Comparison of ENCODE assay signal across 1 cellular context in the genomic region with DNA sequence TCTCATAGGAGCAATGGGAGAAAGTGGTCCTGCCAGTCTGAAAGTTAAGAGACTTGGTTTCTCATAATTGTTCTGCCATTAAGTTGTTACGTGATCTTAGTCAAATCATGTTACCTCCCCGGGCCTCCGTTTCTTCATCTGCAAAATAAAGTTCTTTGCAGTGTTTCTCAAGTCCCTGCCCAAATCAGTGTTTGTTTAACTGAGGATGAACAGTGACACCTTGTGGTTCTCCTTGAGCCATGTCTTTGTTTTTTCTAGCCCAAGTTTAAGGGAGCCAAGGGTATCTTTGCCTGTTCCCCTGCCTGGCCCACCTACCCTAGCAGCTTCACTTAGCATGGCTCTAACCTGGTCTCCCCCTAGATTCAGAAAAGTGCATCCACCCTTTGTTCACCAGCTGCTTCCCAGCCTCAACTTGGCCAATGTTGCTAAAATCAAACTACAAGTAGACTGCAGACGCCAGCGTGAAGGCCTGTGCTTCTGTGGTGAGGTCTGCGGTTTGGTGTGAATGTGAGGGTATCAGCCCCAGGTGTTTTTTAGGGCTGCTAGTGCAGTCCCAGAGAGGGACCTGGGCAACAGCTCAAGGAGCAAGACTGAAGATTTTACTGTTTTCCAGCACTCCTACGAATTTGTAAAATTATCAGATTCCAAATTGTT.
TF ChIP-seq lines count a peak whose summit lies in the region.

No MANE protein-coding gene starts in this region.

TF ChIP-seq in H1, 55 proteins besides CTCF, POLR2A, EP300 and RAD21 (continued from another document):
- TF ChIP-seq, protein P1, sequence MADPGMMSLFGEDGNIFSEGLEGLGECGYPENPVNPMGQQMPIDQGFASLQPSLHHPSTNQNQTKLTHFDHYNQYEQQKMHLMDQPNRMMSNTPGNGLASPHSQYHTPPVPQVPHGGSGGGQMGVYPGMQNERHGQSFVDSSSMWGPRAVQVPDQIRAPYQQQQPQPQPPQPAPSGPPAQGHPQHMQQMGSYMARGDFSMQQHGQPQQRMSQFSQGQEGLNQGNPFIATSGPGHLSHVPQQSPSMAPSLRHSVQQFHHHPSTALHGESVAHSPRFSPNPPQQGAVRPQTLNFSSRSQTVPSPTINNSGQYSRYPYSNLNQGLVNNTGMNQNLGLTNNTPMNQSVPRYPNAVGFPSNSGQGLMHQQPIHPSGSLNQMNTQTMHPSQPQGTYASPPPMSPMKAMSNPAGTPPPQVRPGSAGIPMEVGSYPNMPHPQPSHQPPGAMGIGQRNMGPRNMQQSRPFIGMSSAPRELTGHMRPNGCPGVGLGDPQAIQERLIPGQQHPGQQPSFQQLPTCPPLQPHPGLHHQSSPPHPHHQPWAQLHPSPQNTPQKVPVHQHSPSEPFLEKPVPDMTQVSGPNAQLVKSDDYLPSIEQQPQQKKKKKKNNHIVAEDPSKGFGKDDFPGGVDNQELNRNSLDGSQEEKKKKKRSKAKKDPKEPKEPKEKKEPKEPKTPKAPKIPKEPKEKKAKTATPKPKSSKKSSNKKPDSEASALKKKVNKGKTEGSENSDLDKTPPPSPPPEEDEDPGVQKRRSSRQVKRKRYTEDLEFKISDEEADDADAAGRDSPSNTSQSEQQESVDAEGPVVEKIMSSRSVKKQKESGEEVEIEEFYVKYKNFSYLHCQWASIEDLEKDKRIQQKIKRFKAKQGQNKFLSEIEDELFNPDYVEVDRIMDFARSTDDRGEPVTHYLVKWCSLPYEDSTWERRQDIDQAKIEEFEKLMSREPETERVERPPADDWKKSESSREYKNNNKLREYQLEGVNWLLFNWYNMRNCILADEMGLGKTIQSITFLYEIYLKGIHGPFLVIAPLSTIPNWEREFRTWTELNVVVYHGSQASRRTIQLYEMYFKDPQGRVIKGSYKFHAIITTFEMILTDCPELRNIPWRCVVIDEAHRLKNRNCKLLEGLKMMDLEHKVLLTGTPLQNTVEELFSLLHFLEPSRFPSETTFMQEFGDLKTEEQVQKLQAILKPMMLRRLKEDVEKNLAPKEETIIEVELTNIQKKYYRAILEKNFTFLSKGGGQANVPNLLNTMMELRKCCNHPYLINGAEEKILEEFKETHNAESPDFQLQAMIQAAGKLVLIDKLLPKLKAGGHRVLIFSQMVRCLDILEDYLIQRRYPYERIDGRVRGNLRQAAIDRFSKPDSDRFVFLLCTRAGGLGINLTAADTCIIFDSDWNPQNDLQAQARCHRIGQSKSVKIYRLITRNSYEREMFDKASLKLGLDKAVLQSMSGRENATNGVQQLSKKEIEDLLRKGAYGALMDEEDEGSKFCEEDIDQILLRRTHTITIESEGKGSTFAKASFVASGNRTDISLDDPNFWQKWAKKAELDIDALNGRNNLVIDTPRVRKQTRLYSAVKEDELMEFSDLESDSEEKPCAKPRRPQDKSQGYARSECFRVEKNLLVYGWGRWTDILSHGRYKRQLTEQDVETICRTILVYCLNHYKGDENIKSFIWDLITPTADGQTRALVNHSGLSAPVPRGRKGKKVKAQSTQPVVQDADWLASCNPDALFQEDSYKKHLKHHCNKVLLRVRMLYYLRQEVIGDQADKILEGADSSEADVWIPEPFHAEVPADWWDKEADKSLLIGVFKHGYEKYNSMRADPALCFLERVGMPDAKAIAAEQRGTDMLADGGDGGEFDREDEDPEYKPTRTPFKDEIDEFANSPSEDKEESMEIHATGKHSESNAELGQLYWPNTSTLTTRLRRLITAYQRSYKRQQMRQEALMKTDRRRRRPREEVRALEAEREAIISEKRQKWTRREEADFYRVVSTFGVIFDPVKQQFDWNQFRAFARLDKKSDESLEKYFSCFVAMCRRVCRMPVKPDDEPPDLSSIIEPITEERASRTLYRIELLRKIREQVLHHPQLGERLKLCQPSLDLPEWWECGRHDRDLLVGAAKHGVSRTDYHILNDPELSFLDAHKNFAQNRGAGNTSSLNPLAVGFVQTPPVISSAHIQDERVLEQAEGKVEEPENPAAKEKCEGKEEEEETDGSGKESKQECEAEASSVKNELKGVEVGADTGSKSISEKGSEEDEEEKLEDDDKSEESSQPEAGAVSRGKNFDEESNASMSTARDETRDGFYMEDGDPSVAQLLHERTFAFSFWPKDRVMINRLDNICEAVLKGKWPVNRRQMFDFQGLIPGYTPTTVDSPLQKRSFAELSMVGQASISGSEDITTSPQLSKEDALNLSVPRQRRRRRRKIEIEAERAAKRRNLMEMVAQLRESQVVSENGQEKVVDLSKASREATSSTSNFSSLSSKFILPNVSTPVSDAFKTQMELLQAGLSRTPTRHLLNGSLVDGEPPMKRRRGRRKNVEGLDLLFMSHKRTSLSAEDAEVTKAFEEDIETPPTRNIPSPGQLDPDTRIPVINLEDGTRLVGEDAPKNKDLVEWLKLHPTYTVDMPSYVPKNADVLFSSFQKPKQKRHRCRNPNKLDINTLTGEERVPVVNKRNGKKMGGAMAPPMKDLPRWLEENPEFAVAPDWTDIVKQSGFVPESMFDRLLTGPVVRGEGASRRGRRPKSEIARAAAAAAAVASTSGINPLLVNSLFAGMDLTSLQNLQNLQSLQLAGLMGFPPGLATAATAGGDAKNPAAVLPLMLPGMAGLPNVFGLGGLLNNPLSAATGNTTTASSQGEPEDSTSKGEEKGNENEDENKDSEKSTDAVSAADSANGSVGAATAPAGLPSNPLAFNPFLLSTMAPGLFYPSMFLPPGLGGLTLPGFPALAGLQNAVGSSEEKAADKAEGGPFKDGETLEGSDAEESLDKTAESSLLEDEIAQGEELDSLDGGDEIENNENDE (IDR thresholded peaks at IDR 0.05; ENCODE audit: insufficient replicate concordance, low read length), result no peak
- TF ChIP-seq SRF (IDR thresholded peaks at IDR 0.05; ENCODE audit: low read depth, low read length) (no peak), SIRT6 (IDR thresholded peaks at IDR 0.05; ENCODE audit: low read length) (no peak), GABPA (IDR thresholded peaks at IDR 0.05; ENCODE audit: borderline replicate concordance, insufficient read depth, low read length) (no peak), CEBPB (IDR thresholded peaks at IDR 0.05; ENCODE audit: low read depth, low read length) (no peak), RXRA (IDR thresholded peaks at IDR 0.05; ENCODE audit: insufficient read depth, low read depth, low read length) (no peak), TBP (IDR thresholded peaks at IDR 0.05; ENCODE audit: low read depth, low read length) (no peak), CHD1 (IDR thresholded peaks at IDR 0.05; ENCODE audit: low read depth, low read length) (no peak), GTF2F1 (IDR thresholded peaks at IDR 0.05; ENCODE audit: borderline replicate concordance, low read depth, low read length) (no peak), BCL11A (IDR thresholded peaks at IDR 0.05; ENCODE audit: low read depth in 2 of 2, low read length in 2 of 2) (no peak), ATF2 (IDR thresholded peaks at IDR 0.05; ENCODE audit: low read length) (no peak), RNF2 (IDR thresholded peaks at IDR 0.05; ENCODE audit: borderline replicate concordance, low read depth, low read length, missing control alignments, poor library complexity, severe bottlenecking) (no peak), EGR1 (IDR thresholded peaks at IDR 0.05; ENCODE audit: borderline replicate concordance, low read depth, low read length) (no peak)
